1 cellular context compared by ENCODE assay signal in the genomic region with DNA sequence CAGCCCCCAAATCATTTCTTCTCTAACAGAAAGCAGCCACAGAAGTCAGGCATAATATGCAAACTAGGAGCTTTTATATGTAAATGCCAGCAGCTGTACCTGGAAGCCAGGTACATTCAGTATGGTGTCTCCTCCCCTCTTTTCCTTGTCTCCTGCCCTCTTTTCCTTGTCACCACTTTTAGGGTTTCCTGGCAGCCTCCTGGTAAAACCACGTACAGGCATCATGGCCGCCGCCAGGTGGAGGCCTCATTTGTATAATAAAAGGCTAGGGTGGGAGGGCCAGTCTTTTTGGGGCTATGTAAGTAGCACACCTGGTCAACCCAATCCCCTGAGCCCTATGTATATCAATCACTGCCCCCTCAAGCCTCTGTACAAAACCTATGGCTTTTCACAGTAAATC.
TF ChIP-seq lines count a peak whose summit lies in the region.

No MANE protein-coding gene starts in this region.

TF ChIP-seq in H1, 55 proteins besides CTCF, POLR2A, EP300 and RAD21 (continued from another document):
- TF ChIP-seq ASH2L (IDR thresholded peaks at IDR 0.05; ENCODE audit: low read length): no peak
- no peak for TF ChIP-seq JUND (IDR thresholded peaks at IDR 0.05; ENCODE audit: low read length)
- TF ChIP-seq, protein P1, sequence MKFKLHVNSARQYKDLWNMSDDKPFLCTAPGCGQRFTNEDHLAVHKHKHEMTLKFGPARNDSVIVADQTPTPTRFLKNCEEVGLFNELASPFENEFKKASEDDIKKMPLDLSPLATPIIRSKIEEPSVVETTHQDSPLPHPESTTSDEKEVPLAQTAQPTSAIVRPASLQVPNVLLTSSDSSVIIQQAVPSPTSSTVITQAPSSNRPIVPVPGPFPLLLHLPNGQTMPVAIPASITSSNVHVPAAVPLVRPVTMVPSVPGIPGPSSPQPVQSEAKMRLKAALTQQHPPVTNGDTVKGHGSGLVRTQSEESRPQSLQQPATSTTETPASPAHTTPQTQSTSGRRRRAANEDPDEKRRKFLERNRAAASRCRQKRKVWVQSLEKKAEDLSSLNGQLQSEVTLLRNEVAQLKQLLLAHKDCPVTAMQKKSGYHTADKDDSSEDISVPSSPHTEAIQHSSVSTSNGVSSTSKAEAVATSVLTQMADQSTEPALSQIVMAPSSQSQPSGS (IDR thresholded peaks at IDR 0.05; ENCODE audit: low read length): peak; percentile 83; the same call in 1 of the 2 replicates
- no peak for TF ChIP-seq SP4 (IDR thresholded peaks at IDR 0.05; ENCODE audit: low read length)
- 0 out of 4 replicates have a peak, but pooled peaks of 1 of the 2 experiments have one; percentile 30 for TF ChIP-seq SIN3A (conservative IDR thresholded peaks at IDR 0.05 in 1 of 2, IDR thresholded peaks at IDR 0.05 in 1 of 2; ENCODE audit: low read depth in 1 of 2, low read length in 2 of 2)
- peak; percentile 24 for TF ChIP-seq CHD2 (IDR thresholded peaks at IDR 0.05; ENCODE audit: low read length)
- no peak for TF ChIP-seq EZH2 (IDR thresholded peaks at IDR 0.05; ENCODE audit: low read depth, low read length, severe bottlenecking)
- TF ChIP-seq POLR2AphosphoS5 (IDR thresholded peaks at IDR 0.05; ENCODE audit: low read depth, low read length): no peak
- peak in 1 of 2 experiments; percentile 18; a peak in 1 of 4 replicates for TF ChIP-seq HDAC2 (IDR thresholded peaks at IDR 0.05; ENCODE audit: borderline replicate concordance in 1 of 2, low read depth in 2 of 2, low read length in 2 of 2)
